8 cellular contexts compared by ENCODE assay signal in the genomic region with DNA sequence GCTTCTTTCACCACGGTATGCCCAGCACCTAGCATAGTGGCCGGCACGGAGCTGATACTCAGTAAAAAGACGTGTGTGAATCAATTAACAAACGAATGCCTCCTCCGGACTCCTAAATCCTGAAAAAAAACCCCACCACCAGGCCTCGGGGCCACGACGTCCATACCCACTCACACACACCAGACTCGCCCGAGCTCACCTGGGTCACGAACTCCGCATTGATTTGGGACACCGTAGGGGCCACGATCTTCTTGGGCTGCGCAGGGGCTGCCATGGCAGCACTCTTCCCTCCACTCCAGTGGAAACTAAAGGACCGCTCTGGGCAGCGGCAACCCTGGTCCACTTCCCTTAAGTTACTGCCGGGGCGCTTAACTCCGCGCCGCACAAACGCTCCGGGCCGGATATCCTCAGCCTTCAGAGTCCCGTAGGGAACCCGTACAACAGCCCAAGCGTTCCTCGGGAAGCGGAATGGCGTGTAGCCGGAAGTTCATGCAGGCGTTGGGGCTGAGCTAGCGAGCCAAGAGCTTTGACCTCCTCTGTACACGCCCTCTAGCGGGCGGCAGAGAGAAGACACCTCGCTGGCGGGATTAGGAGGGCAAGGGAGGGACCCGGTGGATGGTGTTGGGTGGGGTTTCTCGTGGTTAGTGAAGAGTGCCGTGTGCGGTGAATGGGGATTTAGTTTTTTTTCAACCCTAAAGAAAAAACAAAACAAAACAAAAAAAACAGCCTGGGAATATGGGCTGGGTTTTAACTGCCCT. TPM values are rescaled to one million over a fixed set of nuclear protein-coding genes. Genes with fewer than 3 reads are reported as not detected.
DNase-seq lines count a peak whose midpoint lies in the region; TF ChIP-seq lines count a peak whose summit lies in the region.

A gene (minus strand): TSS at position 403 of the 758 bp plus-strand sequence. CDS start 129 bp downstream, at position 274.

- H3K79me2 ChIP-seq in MM.1S (ENCODE audit: low read length) = peaks cover 50% of the 10 kb centered on the region
- peaks cover 50% of the 10 kb centered on the region for H3K79me2 ChIP-seq in neural progenitor cell (ENCODE audit: low read depth)

- H3K9ac ChIP-seq in MM.1S (ENCODE audit: low read length) (peak within 1 kb of the TSS; percentile 87), neural progenitor cell (peak within 1 kb of the TSS; percentile 83)

- H3K4me3 Mint-ChIP-seq in neural progenitor cell = peak within 1 kb of the TSS; percentile 100

- no peaks in the 10 kb centered on the region for H4K20me1 ChIP-seq in MM.1S (ENCODE audit: insufficient read depth, low read length)
- peaks cover 3% of the 10 kb centered on the region for H4K20me1 ChIP-seq in neural progenitor cell (ENCODE audit: low read depth)

- no peaks in the 10 kb centered on the region for H3K9me2 ChIP-seq in MM.1S (replicated peaks; ENCODE audit: insufficient read depth, low read length)

- H3K27ac Mint-ChIP-seq in neural progenitor cell = peak within 1 kb of the TSS; percentile 99

- no peaks in the 10 kb centered on the region for H3K9me3 Mint-ChIP-seq in neural progenitor cell

- H3K27ac ChIP-seq in MM.1S (ENCODE audit: low read length) (peak within 1 kb of the TSS; percentile 35; the same call in 1 of the 2 replicates), neural progenitor cell (peak within 1 kb of the TSS; percentile 54)

- H3K27me3 Mint-ChIP-seq in neural progenitor cell (ENCODE audit: insufficient read depth, low read depth) = no peaks in the 10 kb centered on the region

- peaks cover 17% of the 10 kb centered on the region for H3K4me1 Mint-ChIP-seq in neural progenitor cell

- H3K36me3 ChIP-seq in MM.1S (replicated peaks; ENCODE audit: insufficient read depth, low read length) (0 out of 2 replicates have a peak, but pooled peaks cover 3% of the 10 kb centered on the region), neural progenitor cell (no peaks in the 10 kb centered on the region)

- no peaks in the 10 kb centered on the region for H3K27me3 ChIP-seq in MM.1S (replicated peaks; ENCODE audit: insufficient read depth, low read length)
- H3K27me3 ChIP-seq in neural progenitor cell = no peaks in the 10 kb centered on the region

- H2AFZ ChIP-seq in MM.1S (ENCODE audit: low read length) = peak within 1 kb of the TSS; percentile 93
- peak within 1 kb of the TSS; percentile 71 for H2AFZ ChIP-seq in neural progenitor cell (replicated peaks)

- H3K4me1 ChIP-seq in MM.1S (ENCODE audit: low read length) (peaks cover 3% of the 10 kb centered on the region; the same call in 1 of the 2 replicates), neural progenitor cell (peaks cover 3% of the 10 kb centered on the region)

- H3K36me3 Mint-ChIP-seq in neural progenitor cell = peaks cover 2% of the 10 kb centered on the region

- H3F3A ChIP-seq in MM.1S (ENCODE audit: insufficient read depth, low read length) (no peaks in the 10 kb centered on the region), neural progenitor cell (ENCODE audit: low read depth) (peaks cover 3% of the 10 kb centered on the region)

- peak within 1 kb of the TSS; percentile 82 for H3K4me2 ChIP-seq in MM.1S (ENCODE audit: low read depth, low read length)
- peak within 1 kb of the TSS; percentile 91 for H3K4me2 ChIP-seq in neural progenitor cell

- H3K4me3 ChIP-seq in MM.1S (ENCODE audit: low read length) = peak within 1 kb of the TSS; percentile 89
- peak within 1 kb of the TSS; percentile 95 to 96 for H3K4me3 ChIP-seq in foreskin fibroblast (ENCODE audit: low read depth in 1 of 2, low read length in 2 of 2)
- H3K4me3 ChIP-seq in neural progenitor cell = peak within 1 kb of the TSS; percentile 87

- H3K9me3 ChIP-seq in MM.1S (replicated peaks; ENCODE audit: insufficient read depth, low read length) (no peaks in the 10 kb centered on the region), neural progenitor cell (ENCODE audit: low read depth) (no peaks in the 10 kb centered on the region)

- TF ChIP-seq CTCF in MM.1S (IDR thresholded peaks at IDR 0.05; ENCODE audit: low read length) = peak; percentile 80
- peak; percentile 93 for TF ChIP-seq CTCF in foreskin fibroblast (IDR thresholded peaks at IDR 0.05; ENCODE audit: low read depth, low read length)
- TF ChIP-seq CTCF in neural progenitor cell (IDR thresholded peaks at IDR 0.05) = peak; percentile 71

- DNase-seq in GF-D8 (lab: John Stamatoyannopoulos, UW) (peak; percentile 71), HCEC 1CT (peak; percentile 99), MM.1S (peak; percentile 98), SIG-M5 (lab: John Stamatoyannopoulos, UW) (peak; percentile 86), activated gamma-delta T cell (lab: John Stamatoyannopoulos, UW) (peak; percentile 51), foreskin fibroblast (peak; percentile 97 to 99), neural progenitor cell (ENCODE audit: low spot score) (peak; percentile 97), stromal cell of bone marrow (ENCODE audit: low read depth) (peak; percentile 98)

RNA-seq across cellular contexts. Expression of the gene that starts here (rescaled TPM):
- 38.4 and 54.3 TPM in 2 replicates for total RNA-seq in neural progenitor cell (ENCODE audit: low replicate concordance)

Comparison
In these comparisons a context has a peak if more than half of its experiments do, and no peak if none do; other contexts are left out.
1. Peak in every context shown above with its lines: DNase-seq, H3K4me3 ChIP-seq and H3K27ac ChIP-seq.